In the genomic region with DNA sequence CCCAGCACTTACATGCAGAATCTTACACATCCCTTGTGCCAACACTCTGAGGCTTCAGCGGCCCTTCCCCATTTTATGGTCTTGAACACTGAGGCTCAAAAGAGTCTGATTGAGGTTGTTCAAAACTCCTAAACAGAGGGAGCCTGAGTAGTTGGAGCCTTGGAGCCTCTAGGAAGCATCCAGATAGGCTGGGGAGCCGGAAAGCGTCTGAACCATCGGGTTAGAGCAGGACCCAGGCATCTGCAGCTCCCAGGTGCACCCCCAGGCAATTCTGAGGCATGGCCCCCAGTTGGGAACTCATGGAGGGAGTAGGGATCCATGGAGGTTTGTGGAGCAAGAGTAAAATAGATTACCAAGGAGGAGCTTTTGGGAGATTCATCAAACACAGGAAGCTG, we compare ENCODE assay signal across 19 cellular contexts. TPM values are rescaled to one million over a fixed set of nuclear protein-coding genes. Genes with fewer than 3 reads are reported as not detected.
DNase-seq lines count a peak whose midpoint lies in the region; ATAC-seq and TF ChIP-seq lines count a peak whose summit lies in the region.
"Had no signal": no experiment of that assay in that cellular context is flagged by ENCODE, and none has a peak within 500 bp of the region (broad histone marks: within the 10 kb centered on the region; RNA-seq: fewer than 3 reads in every experiment).

No MANE protein-coding gene starts in this region.

- no peak for ATAC-seq in activated T-cell treated with anti-CD3 and anti-CD28 coated beads, Interleukin-2, amount 50 U/mL, for 4 hours
- no peak for ATAC-seq in GM18520 (IDR thresholded peaks at IDR 0.05; ENCODE audit: unreplicated experiment)
- ATAC-seq: naive thymus-derived CD8-positive, alpha-beta T cell had no signal

- H3K36me3 ChIP-seq in endodermal cell (ENCODE audit: control insufficient read depth, insufficient read depth, low read length): no peaks in the 10 kb centered on the region
- H3K36me3 ChIP-seq in transverse colon: no peaks in the 10 kb centered on the region
- H3K36me3 ChIP-seq in brain microvascular endothelial cell (replicated peaks): no peaks in the 10 kb centered on the region
- H3K36me3 ChIP-seq: adrenal gland, HAP-1 had no signal

- H3K9me3 ChIP-seq in endodermal cell (ENCODE audit: control insufficient read depth, low read length) (no peaks in the 10 kb centered on the region), transverse colon (no peaks in the 10 kb centered on the region)
- H3K9me3 ChIP-seq: adrenal gland, HAP-1 had no signal

- peak; percentile 2 for DNase-seq in activated T-cell treated with anti-CD3 and anti-CD28 coated beads, Interleukin-2, amount 50 U/mL, for 24 hours
- DNase-seq in activated T-cell treated with anti-CD3 and anti-CD28 coated beads, Interleukin-2, amount 50 U/mL, for 4 hours: no peak
- DNase-seq in endodermal cell (no peak), nephron progenitor cell (no peak), transverse colon (no peak), brain microvascular endothelial cell (no peak), NCI-H524 treated with DMSO at 0.1 percent for 48 hours (lab: John Stamatoyannopoulos, UW) (no peak)
- DNase-seq: activated gamma-delta T cell; dermis blood vessel endothelial cell; mammary epithelial cell; NCI-H1105 treated with DMSO at 0.1 percent for 48 hours; RPMI8226; stimulated activated naive CD4-positive, alpha-beta T cell had no signal

- H3K4me3 ChIP-seq in endodermal cell (ENCODE audit: low read length) (no peak overlapping the region), transverse colon (no peak overlapping the region), brain microvascular endothelial cell (ENCODE audit: low read depth, low read length) (no peak overlapping the region)
- H3K4me3 ChIP-seq: adrenal gland, HAP-1 had no signal

- no peak for TF ChIP-seq POLR2A in transverse colon (IDR thresholded peaks at IDR 0.05)

- H3K27me3 ChIP-seq in endodermal cell (ENCODE audit: control insufficient read depth, insufficient read depth, low read length, poor library complexity, severe bottlenecking) (peaks cover 7% of the 10 kb centered on the region), transverse colon (peaks cover 21% of the 10 kb centered on the region), brain microvascular endothelial cell (replicated peaks) (no peaks in the 10 kb centered on the region)

- no peak overlapping the region for H3K27ac Mint-ChIP-seq in activated T-cell treated with anti-CD3 and anti-CD28 coated beads, Interleukin-2, amount 50 U/mL, for 24 hours
- H3K27ac Mint-ChIP-seq in endodermal cell: peak overlapping the region; percentile 97
- peak overlapping the region; percentile 40 for H3K27ac Mint-ChIP-seq in nephron progenitor cell
- H3K27ac Mint-ChIP-seq: B cell, type B pancreatic cell had no signal

- H3K27me3 Mint-ChIP-seq in activated T-cell treated with anti-CD3 and anti-CD28 coated beads, Interleukin-2, amount 50 U/mL, for 24 hours: peaks cover 23% of the 10 kb centered on the region
- peaks cover 18% of the 10 kb centered on the region for H3K27me3 Mint-ChIP-seq in activated T-cell treated with anti-CD3 and anti-CD28 coated beads, Interleukin-2, amount 50 U/mL, for 4 hours (ENCODE audit: low read depth)
- H3K27me3 Mint-ChIP-seq in endodermal cell (ENCODE audit: insufficient read depth) (peaks cover 14% of the 10 kb centered on the region), nephron progenitor cell (ENCODE audit: low read depth, poor library complexity) (peaks cover 22% of the 10 kb centered on the region)

- no peak overlapping the region for H3K4me3 Mint-ChIP-seq in activated T-cell treated with anti-CD3 and anti-CD28 coated beads, Interleukin-2, amount 50 U/mL, for 24 hours
- no peak overlapping the region for H3K4me3 Mint-ChIP-seq in activated T-cell treated with anti-CD3 and anti-CD28 coated beads, Interleukin-2, amount 50 U/mL, for 4 hours
- H3K4me3 Mint-ChIP-seq in endodermal cell (no peak overlapping the region), nephron progenitor cell (no peak overlapping the region)
- H3K4me3 Mint-ChIP-seq: B cell; naive thymus-derived CD8-positive, alpha-beta T cell; type B pancreatic cell had no signal

- TF ChIP-seq CTCF in endodermal cell (conservative IDR thresholded peaks at IDR 0.05) (no peak), nephron progenitor cell (IDR thresholded peaks at IDR 0.05) (no peak), transverse colon (IDR thresholded peaks at IDR 0.05) (no peak), brain microvascular endothelial cell (IDR thresholded peaks at IDR 0.05; ENCODE audit: low read depth, low read length, missing control alignments) (no peak)

- no peak overlapping the region for H3K9ac ChIP-seq in endodermal cell (ENCODE audit: extremely low read depth, low read length, poor library complexity, severe bottlenecking)

- peaks cover 10% of the 10 kb centered on the region for H3K4me1 Mint-ChIP-seq in activated T-cell treated with anti-CD3 and anti-CD28 coated beads, Interleukin-2, amount 50 U/mL, for 24 hours (ENCODE audit: low read depth)
- H3K4me1 Mint-ChIP-seq in activated T-cell treated with anti-CD3 and anti-CD28 coated beads, Interleukin-2, amount 50 U/mL, for 4 hours (ENCODE audit: low read depth): peaks cover 9% of the 10 kb centered on the region
- H3K4me1 Mint-ChIP-seq in endodermal cell: peaks cover 23% of the 10 kb centered on the region
- peaks cover 39% of the 10 kb centered on the region for H3K4me1 Mint-ChIP-seq in nephron progenitor cell

- no peak overlapping the region for H3K27ac ChIP-seq in endodermal cell (ENCODE audit: low read depth, low read length)
- H3K27ac ChIP-seq in transverse colon: peak overlapping the region in 3 of 4 donors; percentile 77 to 85 (median 83)
- H3K27ac ChIP-seq in brain microvascular endothelial cell: no peak overlapping the region

- no peak for TF ChIP-seq EP300 in transverse colon (IDR thresholded peaks at IDR 0.05; ENCODE audit: low read depth)

- H3K4me1 ChIP-seq in endodermal cell (ENCODE audit: control insufficient read depth, insufficient read depth, low read length): peaks cover 4% of the 10 kb centered on the region
- H3K4me1 ChIP-seq in transverse colon: peaks cover 3 to 35% (median 20%) of the 10 kb centered on the region in 4 donors

- H3K36me3 Mint-ChIP-seq in activated T-cell treated with anti-CD3 and anti-CD28 coated beads, Interleukin-2, amount 50 U/mL, for 24 hours (ENCODE audit: low read depth): no peaks in the 10 kb centered on the region
- H3K36me3 Mint-ChIP-seq in activated T-cell treated with anti-CD3 and anti-CD28 coated beads, Interleukin-2, amount 50 U/mL, for 4 hours (ENCODE audit: insufficient read depth): no peaks in the 10 kb centered on the region
- no peaks in the 10 kb centered on the region for H3K36me3 Mint-ChIP-seq in endodermal cell (ENCODE audit: low read depth)
- no peaks in the 10 kb centered on the region for H3K36me3 Mint-ChIP-seq in nephron progenitor cell (ENCODE audit: low read depth)
- H3K36me3 Mint-ChIP-seq: naive thymus-derived CD8-positive, alpha-beta T cell; type B pancreatic cell had no signal

- in situ Hi-C loops in transverse colon (cut with MboI; ENCODE audit: low pct_ligation_motif_present in 1 of 4, low pct_unique_long_range_greater_than_20kb in 1 of 4, low sequenced_read_pairs in 3 of 4) (loop anchor here in 2 of 4 donors (25.0 kb wide), 1 partner anchor 357 kb away; the partner anchor contains the start of gene SCAI (in 2 of the 2)), brain microvascular endothelial cell (cut with HindIII; ENCODE audit: low pct_ligation_motif_present, low sequenced_read_pairs) (no loop called here)

- WGBS in endodermal cell (ENCODE audit: insufficient coverage in 1 of 2, insufficient read length in 1 of 2), 2 experiments: 98 to 100% methylated on average over 4 of the region's 4 CpGs
- WGBS in transverse colon (ENCODE audit: low coverage in 1 of 2), 2 donors: 97% methylated on average over 4 of the region's 4 CpGs; no CpG with 5 or more reads in 1 of the 2 donors

- intact Hi-C loops in transverse colon (cut with DNase I; ENCODE audit: low total_unique reads): no loop called here

- no peaks in the 10 kb centered on the region for H3K9me3 Mint-ChIP-seq in activated T-cell treated with anti-CD3 and anti-CD28 coated beads, Interleukin-2, amount 50 U/mL, for 24 hours
- H3K9me3 Mint-ChIP-seq in activated T-cell treated with anti-CD3 and anti-CD28 coated beads, Interleukin-2, amount 50 U/mL, for 4 hours: no peaks in the 10 kb centered on the region
- H3K9me3 Mint-ChIP-seq in endodermal cell (no peaks in the 10 kb centered on the region), nephron progenitor cell (no peaks in the 10 kb centered on the region)
- H3K9me3 Mint-ChIP-seq: naive thymus-derived CD8-positive, alpha-beta T cell; type B pancreatic cell had no signal

RNA-seq across cellular contexts. Expression of gene OLFML2A, which starts 3.8 kb away (rescaled TPM):
- under 1 TPM in 1 of 3 donors, not detected in 2; 0.03 TPM for total RNA-seq in activated T-cell treated with anti-CD3 and anti-CD28 coated beads, Interleukin-2, amount 50 U/mL, for 4 hours
- total RNA-seq in endodermal cell: 10 to 100 TPM; 28.1 to 31.2 TPM
- 8.2 TPM for polyA plus RNA-seq in endodermal cell (2013, experiment 1 of 2)
- 7.8 TPM for polyA plus RNA-seq in endodermal cell (2013, experiment 2 of 2)
- total RNA-seq in transverse colon: 10 to 100 TPM in 3 of 4 donors, 1 to 10 TPM in 1; 9.4 to 59.1 (median 16.0) TPM
- polyA plus RNA-seq: naive thymus-derived CD8-positive, alpha-beta T cell had no signal

RNA-seq across cellular contexts. Expression of gene NR6A1, which starts 9.6 kb away (rescaled TPM):
- 1 to 10 TPM; 2.3 to 3.5 (median 2.7) TPM for total RNA-seq in activated T-cell treated with anti-CD3 and anti-CD28 coated beads, Interleukin-2, amount 50 U/mL, for 4 hours
- 100 to 1,000 TPM; 168 to 206 TPM for total RNA-seq in endodermal cell
- 47.4 TPM for polyA plus RNA-seq in endodermal cell (2013, experiment 1 of 2)
- 49.5 TPM for polyA plus RNA-seq in endodermal cell (2013, experiment 2 of 2)
- 10 to 100 TPM in 3 of 4 donors, 1 to 10 TPM in 1; 9.7 to 14.6 (median 12.5) TPM for total RNA-seq in transverse colon
- polyA plus RNA-seq: naive thymus-derived CD8-positive, alpha-beta T cell had no signal

Comparison
In these comparisons a context has a peak if more than half of its experiments do, and no peak if none do; other contexts are left out.
1. H3K27ac ChIP-seq: peak in transverse colon (3 of 4); none in endodermal cell (single experiment) and brain microvascular endothelial cell (single experiment).
2. RNA of gene OLFML2A, which starts 3.8 kb away (total RNA-seq): 28.1 to 31.2 TPM in endodermal cell and 9.4 to 59.1 TPM in transverse colon; 0.03 TPM in activated T-cell treated with anti-CD3 and anti-CD28 coated beads, Interleukin-2, amount 50 U/mL, for 4 hours; every median in the first group is over 10 times any median in the second.
3. RNA of gene NR6A1, which starts 9.6 kb away (total RNA-seq): 168 to 206 TPM in endodermal cell; 9.7 to 14.6 TPM in transverse colon and 2.3 to 3.5 TPM in activated T-cell treated with anti-CD3 and anti-CD28 coated beads, Interleukin-2, amount 50 U/mL, for 4 hours; every median in the first group is over 10 times any median in the second.